Comparison of ENCODE assay signal across 1 cellular context in genomic region chr3:14369675-14370669, GRCh38.
TF ChIP-seq lines count a peak whose summit lies in the region.

No MANE protein-coding gene starts in this region.

TF ChIP-seq in HEK293, 187 proteins besides CTCF, POLR2A, EP300 and RAD21 (continued from another document):
- no peak for TF ChIP-seq ZSCAN5A (tag by site-specific recombination; IDR thresholded peaks at IDR 0.05)
- no peak for TF ChIP-seq ZNF280C (tag by site-specific recombination; IDR thresholded peaks at IDR 0.05)
- TF ChIP-seq SCRT2 (tag by site-specific recombination; IDR thresholded peaks at IDR 0.05), result peak; percentile 97
- no peak for TF ChIP-seq ZNF501 (tag by site-specific recombination; IDR thresholded peaks at IDR 0.05)
- peak; percentile 63; the same call in 1 of the 2 replicates for TF ChIP-seq KLF8 (tag by site-specific recombination; IDR thresholded peaks at IDR 0.05)
- TF ChIP-seq ZSCAN18 (tag by site-specific recombination; IDR thresholded peaks at IDR 0.05), result no peak
- no peak for TF ChIP-seq OVOL3 (tag by site-specific recombination; IDR thresholded peaks at IDR 0.05)
- no peak for TF ChIP-seq MZF1 (tag by site-specific recombination; IDR thresholded peaks at IDR 0.05; ENCODE audit: borderline replicate concordance)
- no peak for TF ChIP-seq ZNF623 (tag by site-specific recombination; IDR thresholded peaks at IDR 0.05)
- peak; percentile 46 for TF ChIP-seq GLIS1 (tag by site-specific recombination; IDR thresholded peaks at IDR 0.05)
